Comparison of ENCODE assay signal across 14 cellular contexts in genomic region chr7:139651308-139651707, GRCh38.
A peak's percentile ranks its signal among the peaks of the same experiment; 100 is the strongest.
DNase-seq lines count a peak whose midpoint lies in the region; ATAC-seq, FAIRE-seq and TF ChIP-seq lines count a peak whose summit lies in the region.
"Had no signal": no experiment of that assay in that cellular context is flagged by ENCODE, and none has a peak within 500 bp of the region (broad histone marks: within the 10 kb centered on the region; RNA-seq: fewer than 3 reads in every experiment).

No MANE protein-coding gene starts in this region.

- peak in 2 of 3 experiments; percentile 27 to 68 for DNase-seq in NCI-H1417 (lab: John Stamatoyannopoulos, UW)
- no peak for DNase-seq in NCI-H1417 treated with DMSO at 0.1 percent for 48 hours (lab: John Stamatoyannopoulos, UW)
- no peak for DNase-seq in RWPE1 (ENCODE audit: low spot score)
- no peak for DNase-seq in kidney
- no peak for DNase-seq in NCI-H524 treated with DMSO at 0.1 percent for 48 hours (lab: John Stamatoyannopoulos, UW)
- DNase-seq in activated gamma-delta T cell (lab: John Stamatoyannopoulos, UW) = no peak
- DNase-seq in GM03348 (ENCODE audit: low spot score) = no peak
- DNase-seq: activated CD4-positive, alpha-beta T cell treated with anti-CD3 and anti-CD28 coated beads, Interleukin-2, amount 50 U/mL, for 1 hour; glutamatergic neuron; Karpas-422; left colon had no signal

- H3K27ac Mint-ChIP-seq in stimulated activated memory B cell treated with anti-CD40 and anti-IgM and Interleukin-4, amounts not matched to agents 10 μg/mL and 1 μg/mL and 100 μg/mL, for 72 hours = peak overlapping the region; percentile 86

- no peaks in the 10 kb centered on the region for H3K36me3 ChIP-seq in kidney (ENCODE audit: control insufficient read depth in 1 of 2, insufficient read depth in 2 of 2, low read length in 2 of 2)

- H3K9ac ChIP-seq in kidney (ENCODE audit: low read length in 2 of 2) = peak overlapping the region in 1 of 2 donors; percentile 47

- H3K9me3 Mint-ChIP-seq in stimulated activated memory B cell treated with anti-CD40 and anti-IgM and Interleukin-4, amounts not matched to agents 10 μg/mL and 1 μg/mL and 100 μg/mL, for 72 hours = no peaks in the 10 kb centered on the region

- no peaks in the 10 kb centered on the region for H3K27me3 Mint-ChIP-seq in stimulated activated memory B cell treated with anti-CD40 and anti-IgM and Interleukin-4, amounts not matched to agents 10 μg/mL and 1 μg/mL and 100 μg/mL, for 72 hours

- ATAC-seq in stimulated activated memory B cell treated with anti-CD40 and anti-IgM and Interleukin-4, amounts not matched to agents 10 μg/mL and 1 μg/mL and 100 μg/mL, for 72 hours = no peak
- ATAC-seq: left colon had no signal

- H3K4me1 Mint-ChIP-seq in stimulated activated memory B cell treated with anti-CD40 and anti-IgM and Interleukin-4, amounts not matched to agents 10 μg/mL and 1 μg/mL and 100 μg/mL, for 72 hours = peaks cover 69% of the 10 kb centered on the region

- TF ChIP-seq CTCF in RWPE1 (conservative IDR thresholded peaks at IDR 0.05; ENCODE audit: low read depth) (no peak), kidney (IDR thresholded peaks at IDR 0.05; ENCODE audit: borderline replicate concordance, extremely low read depth, insufficient read depth) (no peak)

- H3K4me3 Mint-ChIP-seq in stimulated activated memory B cell treated with anti-CD40 and anti-IgM and Interleukin-4, amounts not matched to agents 10 μg/mL and 1 μg/mL and 100 μg/mL, for 72 hours = no peak overlapping the region

- H3K36me3 Mint-ChIP-seq in stimulated activated memory B cell treated with anti-CD40 and anti-IgM and Interleukin-4, amounts not matched to agents 10 μg/mL and 1 μg/mL and 100 μg/mL, for 72 hours = peaks cover 23% of the 10 kb centered on the region

- POLR2A ChIA-PET in RWPE1 (lab: Yijun Ruan, JAX; ENCODE audit: low non-redundant PET) = no interaction called here

- FAIRE-seq in kidney (lab: Jason Lieb, UNC) = no peak
- FAIRE-seq: A204.1 had no signal

- intact Hi-C loops in kidney (cut with DNase I) = no loop called here

- peaks cover 51 to 52% of the 10 kb centered on the region in 2 donors for H3K4me1 ChIP-seq in kidney (ENCODE audit: control insufficient read depth in 1 of 2, insufficient read depth in 1 of 2, low read depth in 1 of 2, low read length in 2 of 2)

- peak overlapping the region; percentile 57 for H3K27ac ChIP-seq in RWPE1
- H3K27ac ChIP-seq in kidney (ENCODE audit: low read depth in 2 of 2, low read length in 2 of 2) = peak overlapping the region; percentile 30 to 79
- H3K27ac ChIP-seq: thoracic aorta had no signal

- no peaks in the 10 kb centered on the region for H3K9me3 ChIP-seq in kidney (ENCODE audit: control insufficient read depth in 1 of 2, low read length in 2 of 2)
- H3K9me3 ChIP-seq: thoracic aorta had no signal

- no peak overlapping the region for H3K4me3 ChIP-seq in kidney (ENCODE audit: low read length in 2 of 2)
- H3K4me3 ChIP-seq: thoracic aorta had no signal

- CTCF ChIA-PET in RWPE1 (lab: Yijun Ruan, JAX) = interaction anchor here (0.6 to 1.6 kb wide), 2 partner anchors 351 to 674 kb away, joined by 4 to 5 read pairs; no protein-coding TSS in a partner anchor

Comparison
In these comparisons a context has a peak if more than half of its experiments do, and no peak if none do; other contexts are left out.
1. DNase-seq: peak in NCI-H1417 (2 of 3); none in NCI-H1417 treated with DMSO at 0.1 percent for 48 hours (single experiment), RWPE1 (single experiment), kidney (single experiment), NCI-H524 treated with DMSO at 0.1 percent for 48 hours (single experiment), activated gamma-delta T cell (single experiment) and GM03348 (single experiment).